1 cellular context compared by ENCODE assay signal in genomic region chr6:30396833-30397479, GRCh38.
TF ChIP-seq lines count a peak whose summit lies in the region.

No MANE protein-coding gene starts in this region.

TF ChIP-seq in SK-N-SH, 30 proteins besides CTCF, POLR2A, EP300 and RAD21 (continued from another document):
- TF ChIP-seq PBX3 (IDR thresholded peaks at IDR 0.05) (no peak), MEF2A (IDR thresholded peaks at IDR 0.05; ENCODE audit: borderline replicate concordance, low read depth) (no peak)
- TF ChIP-seq, protein P1, sequence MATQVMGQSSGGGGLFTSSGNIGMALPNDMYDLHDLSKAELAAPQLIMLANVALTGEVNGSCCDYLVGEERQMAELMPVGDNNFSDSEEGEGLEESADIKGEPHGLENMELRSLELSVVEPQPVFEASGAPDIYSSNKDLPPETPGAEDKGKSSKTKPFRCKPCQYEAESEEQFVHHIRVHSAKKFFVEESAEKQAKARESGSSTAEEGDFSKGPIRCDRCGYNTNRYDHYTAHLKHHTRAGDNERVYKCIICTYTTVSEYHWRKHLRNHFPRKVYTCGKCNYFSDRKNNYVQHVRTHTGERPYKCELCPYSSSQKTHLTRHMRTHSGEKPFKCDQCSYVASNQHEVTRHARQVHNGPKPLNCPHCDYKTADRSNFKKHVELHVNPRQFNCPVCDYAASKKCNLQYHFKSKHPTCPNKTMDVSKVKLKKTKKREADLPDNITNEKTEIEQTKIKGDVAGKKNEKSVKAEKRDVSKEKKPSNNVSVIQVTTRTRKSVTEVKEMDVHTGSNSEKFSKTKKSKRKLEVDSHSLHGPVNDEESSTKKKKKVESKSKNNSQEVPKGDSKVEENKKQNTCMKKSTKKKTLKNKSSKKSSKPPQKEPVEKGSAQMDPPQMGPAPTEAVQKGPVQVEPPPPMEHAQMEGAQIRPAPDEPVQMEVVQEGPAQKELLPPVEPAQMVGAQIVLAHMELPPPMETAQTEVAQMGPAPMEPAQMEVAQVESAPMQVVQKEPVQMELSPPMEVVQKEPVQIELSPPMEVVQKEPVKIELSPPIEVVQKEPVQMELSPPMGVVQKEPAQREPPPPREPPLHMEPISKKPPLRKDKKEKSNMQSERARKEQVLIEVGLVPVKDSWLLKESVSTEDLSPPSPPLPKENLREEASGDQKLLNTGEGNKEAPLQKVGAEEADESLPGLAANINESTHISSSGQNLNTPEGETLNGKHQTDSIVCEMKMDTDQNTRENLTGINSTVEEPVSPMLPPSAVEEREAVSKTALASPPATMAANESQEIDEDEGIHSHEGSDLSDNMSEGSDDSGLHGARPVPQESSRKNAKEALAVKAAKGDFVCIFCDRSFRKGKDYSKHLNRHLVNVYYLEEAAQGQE (IDR thresholded peaks at IDR 0.05; ENCODE audit: low read depth, low read length): peak; percentile 62; the same call in 1 of the 2 replicates
